In genomic region chr5:174312270-174312617, GRCh38 we compare ENCODE assay signal across 9 cellular contexts.
DNase-seq lines count a peak whose midpoint lies in the region; ATAC-seq and TF ChIP-seq lines count a peak whose summit lies in the region.
"Had no signal": no experiment of that assay in that cellular context is flagged by ENCODE, and none has a peak within 500 bp of the region (broad histone marks: within the 10 kb centered on the region; RNA-seq: fewer than 3 reads in every experiment).

No MANE protein-coding gene starts in this region.

- H3K9me3 ChIP-seq in CD8-positive, alpha-beta T cell (ENCODE audit: low read length), result no peaks in the 10 kb centered on the region
- no peaks in the 10 kb centered on the region for H3K9me3 ChIP-seq in body of pancreas
- H3K9me3 ChIP-seq in parathyroid adenoma (ENCODE audit: control insufficient read depth, low read length), result no peaks in the 10 kb centered on the region
- H3K9me3 ChIP-seq: Caco-2 had no signal

- H3K27ac Mint-ChIP-seq in CD8-positive, alpha-beta T cell, result no peak overlapping the region
- no peak overlapping the region for H3K27ac Mint-ChIP-seq in activated T-cell treated with anti-CD3 and anti-CD28 coated beads, Interleukin-2, amount 50 U/mL, for 24 hours
- H3K27ac Mint-ChIP-seq in stimulated activated effector memory CD8-positive, alpha-beta T cell treated with anti-CD3 and anti-CD28 coated beads, Interleukin-12 subunit alpha, Interleukin-12 subunit beta, amount 100 ng/mL, for 72 hours, result no peak overlapping the region

- DNase-seq in CD8-positive, alpha-beta T cell, result no peak
- DNase-seq in body of pancreas (no peak), hepatic stellate cell (ENCODE audit: low spot score) (no peak), superior temporal gyrus (ENCODE audit: extremely low spot score) (no peak)
- DNase-seq in activated T-cell treated with anti-CD3 and anti-CD28 coated beads, Interleukin-2, amount 50 U/mL, for 24 hours, result no peak
- no peak for DNase-seq in stimulated activated effector memory CD8-positive, alpha-beta T cell treated with anti-CD3 and anti-CD28 coated beads, Interleukin-12 subunit alpha, Interleukin-12 subunit beta, amount 100 ng/mL, for 72 hours (ENCODE audit: low spot score in 2 of 2)

- no peak for ATAC-seq in CD8-positive, alpha-beta T cell
- ATAC-seq in HG02610 (IDR thresholded peaks at IDR 0.05; ENCODE audit: unreplicated experiment) (peak; percentile 14), body of pancreas (peak; percentile 13)
- no peak for ATAC-seq in stimulated activated effector memory CD8-positive, alpha-beta T cell treated with anti-CD3 and anti-CD28 coated beads, Interleukin-12 subunit alpha, Interleukin-12 subunit beta, amount 100 ng/mL, for 72 hours

- 29 to 83% methylated on average over 2 to 21 of the region's 25 CpGs for WGBS in body of pancreas, 2 donors

- TF ChIP-seq POLR2A in body of pancreas (IDR thresholded peaks at IDR 0.05), result no peak

- peak overlapping the region; percentile 68 for H2AFZ ChIP-seq in parathyroid adenoma

- POLR2A ChIA-PET in CD8-positive, alpha-beta T cell (lab: Charles Lee), result no interaction called here

- H3K9me3 Mint-ChIP-seq in CD8-positive, alpha-beta T cell, result no peaks in the 10 kb centered on the region
- H3K9me3 Mint-ChIP-seq in activated T-cell treated with anti-CD3 and anti-CD28 coated beads, Interleukin-2, amount 50 U/mL, for 24 hours, result no peaks in the 10 kb centered on the region
- H3K9me3 Mint-ChIP-seq in stimulated activated effector memory CD8-positive, alpha-beta T cell treated with anti-CD3 and anti-CD28 coated beads, Interleukin-12 subunit alpha, Interleukin-12 subunit beta, amount 100 ng/mL, for 72 hours, result no peaks in the 10 kb centered on the region

- intact Hi-C loops in CD8-positive, alpha-beta T cell (cut with DNase I, micrococcal nuclease), result loop anchor here in 1 of 2 experiments (5.0 to 10.0 kb wide), 2 partner anchors 347 to 1020 kb away; no protein-coding TSS in a partner anchor
- intact Hi-C loops in body of pancreas (cut with DNase I), result no loop called here

- no peak overlapping the region for H3K4me3 ChIP-seq in CD8-positive, alpha-beta T cell (ENCODE audit: low read depth, low read length)
- H3K4me3 ChIP-seq in body of pancreas, result no peak overlapping the region
- no peak overlapping the region for H3K4me3 ChIP-seq in parathyroid adenoma (ENCODE audit: low read depth, low read length)

- peaks cover 5% of the 10 kb centered on the region for H3K4me1 Mint-ChIP-seq in CD8-positive, alpha-beta T cell (ENCODE audit: low read depth)
- peaks cover 2% of the 10 kb centered on the region for H3K4me1 Mint-ChIP-seq in activated T-cell treated with anti-CD3 and anti-CD28 coated beads, Interleukin-2, amount 50 U/mL, for 24 hours (ENCODE audit: low read depth)
- H3K4me1 Mint-ChIP-seq in stimulated activated effector memory CD8-positive, alpha-beta T cell treated with anti-CD3 and anti-CD28 coated beads, Interleukin-12 subunit alpha, Interleukin-12 subunit beta, amount 100 ng/mL, for 72 hours, result no peaks in the 10 kb centered on the region

- no peaks in the 10 kb centered on the region for H3K36me3 ChIP-seq in CD8-positive, alpha-beta T cell (ENCODE audit: insufficient read depth, low read length)
- H3K36me3 ChIP-seq in body of pancreas (replicated peaks in 1 of 2; ENCODE audit: insufficient read depth in 1 of 2, low read depth in 2 of 2) (no peaks in the 10 kb centered on the region), parathyroid adenoma (ENCODE audit: control insufficient read depth, insufficient read depth, low read length) (no peaks in the 10 kb centered on the region)

- H3K27ac ChIP-seq in CD8-positive, alpha-beta T cell (ENCODE audit: low read depth, low read length), result no peak overlapping the region
- H3K27ac ChIP-seq in body of pancreas (no peak overlapping the region), parathyroid adenoma (no peak overlapping the region)

- no peaks in the 10 kb centered on the region for H3K4me1 ChIP-seq in CD8-positive, alpha-beta T cell (ENCODE audit: insufficient read depth, low read length)
- H3K4me1 ChIP-seq in body of pancreas, result peaks cover 10% of the 10 kb centered on the region
- no peaks in the 10 kb centered on the region for H3K4me1 ChIP-seq in parathyroid adenoma

- no peak overlapping the region for H3K4me2 ChIP-seq in parathyroid adenoma (ENCODE audit: low read length)

- CTCF ChIA-PET in CD8-positive, alpha-beta T cell (lab: Charles Lee), result interaction anchor here (0.8 to 1.3 kb wide), 7 partner anchors 12 to 1018 kb away, joined by 3 to 4 read pairs (median 3); no protein-coding TSS in a partner anchor

- no peaks in the 10 kb centered on the region for H3K79me2 ChIP-seq in parathyroid adenoma

- H3K4me3 Mint-ChIP-seq in CD8-positive, alpha-beta T cell, result peak overlapping the region; percentile 50
- no peak overlapping the region for H3K4me3 Mint-ChIP-seq in activated T-cell treated with anti-CD3 and anti-CD28 coated beads, Interleukin-2, amount 50 U/mL, for 24 hours
- H3K4me3 Mint-ChIP-seq in stimulated activated effector memory CD8-positive, alpha-beta T cell treated with anti-CD3 and anti-CD28 coated beads, Interleukin-12 subunit alpha, Interleukin-12 subunit beta, amount 100 ng/mL, for 72 hours, result no peak overlapping the region

- TF ChIP-seq CTCF in CD8-positive, alpha-beta T cell (IDR thresholded peaks at IDR 0.05), result no peak
- no peak for TF ChIP-seq CTCF in body of pancreas (IDR thresholded peaks at IDR 0.05)
- TF ChIP-seq CTCF in parathyroid adenoma (IDR thresholded peaks at IDR 0.05), result no peak

- H3K27me3 ChIP-seq in CD8-positive, alpha-beta T cell (ENCODE audit: insufficient read depth, low read length), result no peaks in the 10 kb centered on the region
- H3K27me3 ChIP-seq in body of pancreas, result peaks cover 0 to 8% of the 10 kb centered on the region in 2 donors
- H3K27me3 ChIP-seq in parathyroid adenoma (ENCODE audit: control insufficient read depth, insufficient read depth, low read length), result no peaks in the 10 kb centered on the region

- H3K27me3 Mint-ChIP-seq in CD8-positive, alpha-beta T cell (ENCODE audit: low read depth), result peaks cover 43% of the 10 kb centered on the region
- H3K27me3 Mint-ChIP-seq in activated T-cell treated with anti-CD3 and anti-CD28 coated beads, Interleukin-2, amount 50 U/mL, for 24 hours, result peaks cover 58% of the 10 kb centered on the region

- H3K36me3 Mint-ChIP-seq in CD8-positive, alpha-beta T cell, result no peaks in the 10 kb centered on the region
- no peaks in the 10 kb centered on the region for H3K36me3 Mint-ChIP-seq in activated T-cell treated with anti-CD3 and anti-CD28 coated beads, Interleukin-2, amount 50 U/mL, for 24 hours (ENCODE audit: low read depth)
- no peaks in the 10 kb centered on the region for H3K36me3 Mint-ChIP-seq in stimulated activated effector memory CD8-positive, alpha-beta T cell treated with anti-CD3 and anti-CD28 coated beads, Interleukin-12 subunit alpha, Interleukin-12 subunit beta, amount 100 ng/mL, for 72 hours

- H3K9ac ChIP-seq in parathyroid adenoma, result no peak overlapping the region

Comparison
In these comparisons a context has a peak if more than half of its experiments do, and no peak if none do; other contexts are left out.
1. ATAC-seq: peak in HG02610 (single experiment) and body of pancreas (single experiment); none in CD8-positive, alpha-beta T cell (single experiment) and stimulated activated effector memory CD8-positive, alpha-beta T cell treated with anti-CD3 and anti-CD28 coated beads, Interleukin-12 subunit alpha, Interleukin-12 subunit beta, amount 100 ng/mL, for 72 hours (single experiment).